ENCODE assay signal across 14 cellular contexts in genomic region chr11:100776212-100776896, GRCh38.
A peak's percentile ranks its signal among the peaks of the same experiment; 100 is the strongest.
DNase-seq lines count a peak whose midpoint lies in the region; ATAC-seq, FAIRE-seq and TF ChIP-seq lines count a peak whose summit lies in the region.
"Had no signal": no experiment of that assay in that cellular context is flagged by ENCODE, and none has a peak within 500 bp of the region (broad histone marks: within the 10 kb centered on the region; RNA-seq: fewer than 3 reads in every experiment).

No MANE protein-coding gene starts in this region.

- no peak overlapping the region for H3K4me2 ChIP-seq in endothelial cell of umbilical vein (ENCODE audit: insufficient read depth, low read length)

- H3K36me3 ChIP-seq in endothelial cell of umbilical vein (ENCODE audit: control insufficient read depth in 2 of 2, extremely low read depth in 1 of 2, insufficient read depth in 2 of 2, low read length in 2 of 2) (no peaks in the 10 kb centered on the region), lung (ENCODE audit: control insufficient read depth in 2 of 2, insufficient read depth in 2 of 2, low read length in 2 of 2) (peaks cover 0 to 2% of the 10 kb centered on the region in 2 donors)
- H3K36me3 ChIP-seq: SJSA1 had no signal

- H4K20me1 ChIP-seq in endothelial cell of umbilical vein (replicated peaks; ENCODE audit: control insufficient read depth, extremely low read depth, insufficient read depth, low read length) = no peaks in the 10 kb centered on the region

- DNase-seq in HuH-7 (ENCODE audit: low spot score) (peak; percentile 16), endothelial cell of umbilical vein (ENCODE audit: low read depth, low spot score) (peak; percentile 23), lung (ENCODE audit: low spot score) (no peak), NCI-H2107 (lab: John Stamatoyannopoulos, UW) (no peak), T-helper 9 cell (no peak)
- no peak for DNase-seq in natural killer cell treated with Interleukin-12 subunit alpha and Interleukin-12 subunit beta and Interleukin-15 and Interleukin-18, amount 100 ng/mL, for 72 hours (ENCODE audit: low spot score)
- DNase-seq: activated CD4-positive, alpha-beta T cell treated with anti-CD3 and anti-CD28 coated beads for 1 hour; activated naive CD4-positive, alpha-beta T cell; effector memory CD8-positive, alpha-beta T cell; NCI-H446 had no signal

- H3K27ac ChIP-seq in 22Rv1 (peak overlapping the region; percentile 84), endothelial cell of umbilical vein (ENCODE audit: insufficient read depth, low read depth, low read length) (no peak overlapping the region), lung (ENCODE audit: low read depth in 1 of 2, low read length in 1 of 2) (peak overlapping the region in 1 of 2 donors; percentile 88)
- H3K27ac ChIP-seq: SJSA1 had no signal

- H3K9me1 ChIP-seq in endothelial cell of umbilical vein (replicated peaks; ENCODE audit: control insufficient read depth, extremely low read depth, insufficient read depth, low read length) = no peaks in the 10 kb centered on the region

- no peaks in the 10 kb centered on the region for H3K36me3 Mint-ChIP-seq in natural killer cell treated with Interleukin-12 subunit alpha and Interleukin-12 subunit beta and Interleukin-15 and Interleukin-18, amount 100 ng/mL, for 72 hours

- H3K9ac ChIP-seq in endothelial cell of umbilical vein (replicated peaks; ENCODE audit: extremely low read depth, insufficient read depth, low read length) = no peak overlapping the region

- H3K9me3 ChIP-seq in endothelial cell of umbilical vein (replicated peaks; ENCODE audit: control insufficient read depth, insufficient read depth, low read length) (no peaks in the 10 kb centered on the region), lung (ENCODE audit: control insufficient read depth in 2 of 2, insufficient read depth in 1 of 2, low read length in 1 of 2) (no peaks in the 10 kb centered on the region)
- H3K9me3 ChIP-seq: SJSA1 had no signal

- no peaks in the 10 kb centered on the region for H3K27me3 ChIP-seq in endothelial cell of umbilical vein (ENCODE audit: control insufficient read depth in 2 of 2, insufficient read depth in 2 of 2, low read length in 2 of 2)
- H3K27me3 ChIP-seq in lung (ENCODE audit: control insufficient read depth, insufficient read depth) = no peaks in the 10 kb centered on the region
- H3K27me3 ChIP-seq: SJSA1 had no signal

- ATAC-seq in lung (ENCODE audit: insufficient read depth, low FRiP score) (peak; percentile 64), HG03175 (IDR thresholded peaks at IDR 0.05; ENCODE audit: unreplicated experiment) (no peak)
- ATAC-seq in natural killer cell treated with Interleukin-12 subunit alpha and Interleukin-12 subunit beta and Interleukin-15 and Interleukin-18, amount 100 ng/mL, for 72 hours = no peak
- ATAC-seq: effector memory CD8-positive, alpha-beta T cell had no signal

- H3K4me3 Mint-ChIP-seq in natural killer cell treated with Interleukin-12 subunit alpha and Interleukin-12 subunit beta and Interleukin-15 and Interleukin-18, amount 100 ng/mL, for 72 hours = no peak overlapping the region
- H3K4me3 Mint-ChIP-seq: effector memory CD8-positive, alpha-beta T cell had no signal

- BruUV-seq in endothelial cell of umbilical vein (replicated peaks; lab: Mats Ljungman, UMichigan) = no TSS peak

- CTCF ChIA-PET in endothelial cell of umbilical vein (lab: Charles Lee) = interaction anchor here (1.1 to 1.7 kb wide), 3 partner anchors 16 to 89 kb away, joined by 3 to 5 read pairs (median 4); no protein-coding TSS in a partner anchor

- H3K79me2 ChIP-seq in endothelial cell of umbilical vein (ENCODE audit: control insufficient read depth, insufficient read depth, low read length) = no peaks in the 10 kb centered on the region

- FAIRE-seq in endothelial cell of umbilical vein (lab: Jason Lieb, UNC) = peak; percentile 50
- FAIRE-seq: G401.6 had no signal

- H3K4me1 Mint-ChIP-seq in natural killer cell treated with Interleukin-12 subunit alpha and Interleukin-12 subunit beta and Interleukin-15 and Interleukin-18, amount 100 ng/mL, for 72 hours (ENCODE audit: low read depth in 2 of 2) = peaks cover 0 to 6% of the 10 kb centered on the region in 2 donors

- POLR2A ChIA-PET in endothelial cell of umbilical vein (lab: Charles Lee) = no interaction called here

- H3K27ac Mint-ChIP-seq in natural killer cell treated with Interleukin-12 subunit alpha and Interleukin-12 subunit beta and Interleukin-15 and Interleukin-18, amount 100 ng/mL, for 72 hours = no peak overlapping the region
- H3K27ac Mint-ChIP-seq: effector memory CD8-positive, alpha-beta T cell had no signal

- H3K4me3 ChIP-seq in endothelial cell of umbilical vein (replicated peaks in 1 of 3; ENCODE audit: insufficient read depth in 1 of 3, low read depth in 1 of 3, low read length in 3 of 3) (no peak overlapping the region), lung (no peak overlapping the region)
- H3K4me3 ChIP-seq: SJSA1 had no signal

- H3K4me1 ChIP-seq in endothelial cell of umbilical vein (ENCODE audit: control insufficient read depth, extremely low read depth, insufficient read depth, low read length) (no peaks in the 10 kb centered on the region), lung (ENCODE audit: control insufficient read depth in 2 of 2, insufficient read depth in 2 of 2, low read length in 2 of 2) (peaks cover 0 to 1% of the 10 kb centered on the region in 2 donors)
- H3K4me1 ChIP-seq: SJSA1 had no signal

- no peak for TF ChIP-seq POLR2A in endothelial cell of umbilical vein (IDR thresholded peaks at IDR 0.05; ENCODE audit: low read depth, low read length)

- H2AFZ ChIP-seq in endothelial cell of umbilical vein (ENCODE audit: low read depth, low read length) = no peak overlapping the region

- no peaks in the 10 kb centered on the region for H3K27me3 Mint-ChIP-seq in natural killer cell treated with Interleukin-12 subunit alpha and Interleukin-12 subunit beta and Interleukin-15 and Interleukin-18, amount 100 ng/mL, for 72 hours
- H3K27me3 Mint-ChIP-seq: effector memory CD8-positive, alpha-beta T cell had no signal

- 75 to 89% methylated on average over 6 of the region's 6 CpGs for WGBS in lung, 2 donors

- dilution Hi-C loops in endothelial cell of umbilical vein (cut with MboI; ENCODE audit: extremely low pct_ligation_motif_present, low sequenced_read_pairs) = no loop called here

- no peaks in the 10 kb centered on the region for H3K9me3 Mint-ChIP-seq in natural killer cell treated with Interleukin-12 subunit alpha and Interleukin-12 subunit beta and Interleukin-15 and Interleukin-18, amount 100 ng/mL, for 72 hours

- no peak for TF ChIP-seq CTCF in 22Rv1 (IDR thresholded peaks at IDR 0.05)
- TF ChIP-seq CTCF in endothelial cell of umbilical vein (IDR thresholded peaks at IDR 0.05; ENCODE audit: extremely low read depth in 1 of 2, insufficient read depth in 1 of 2, low read depth in 1 of 2, low read length in 2 of 2) = no peak
- no peak for TF ChIP-seq CTCF in lung (IDR thresholded peaks at IDR 0.05; ENCODE audit: control extremely low read depth, extremely low read depth)

- intact Hi-C loops in endothelial cell of umbilical vein (cut with micrococcal nuclease) = no loop called here

TF ChIP-seq in endothelial cell of umbilical vein, 7 proteins besides CTCF, POLR2A, EP300 and RAD21:
- TF ChIP-seq FOS (IDR thresholded peaks at IDR 0.05; ENCODE audit: borderline replicate concordance, insufficient read depth, low read length) (no peak), EZH2 (IDR thresholded peaks at IDR 0.05; ENCODE audit: borderline replicate concordance, low read depth, low read length, severe bottlenecking) (no peak), JUN (IDR thresholded peaks at IDR 0.05; ENCODE audit: borderline replicate concordance, insufficient read depth, insufficient read length, low read depth) (no peak), POLR2AphosphoS5 (IDR thresholded peaks at IDR 0.05; ENCODE audit: insufficient read depth, low read depth, low read length) (no peak), MAX (IDR thresholded peaks at IDR 0.05; ENCODE audit: insufficient read depth, insufficient read length) (no peak), GATA2 (IDR thresholded peaks at IDR 0.05; ENCODE audit: insufficient read depth, insufficient read length, low read depth, low read length) (no peak), MYC (IDR thresholded peaks at IDR 0.05; ENCODE audit: low read depth, low read length) (no peak)

Comparison
In these comparisons a context has a peak if more than half of its experiments do, and no peak if none do; other contexts are left out.
1. DNase-seq: peak in HuH-7 (single experiment) and endothelial cell of umbilical vein (single experiment); none in lung (single experiment), NCI-H2107 (single experiment), T-helper 9 cell (single experiment) and natural killer cell treated with Interleukin-12 subunit alpha and Interleukin-12 subunit beta and Interleukin-15 and Interleukin-18, amount 100 ng/mL, for 72 hours (single experiment).